ENCODE assay signal across 26 cellular contexts in the genomic region with DNA sequence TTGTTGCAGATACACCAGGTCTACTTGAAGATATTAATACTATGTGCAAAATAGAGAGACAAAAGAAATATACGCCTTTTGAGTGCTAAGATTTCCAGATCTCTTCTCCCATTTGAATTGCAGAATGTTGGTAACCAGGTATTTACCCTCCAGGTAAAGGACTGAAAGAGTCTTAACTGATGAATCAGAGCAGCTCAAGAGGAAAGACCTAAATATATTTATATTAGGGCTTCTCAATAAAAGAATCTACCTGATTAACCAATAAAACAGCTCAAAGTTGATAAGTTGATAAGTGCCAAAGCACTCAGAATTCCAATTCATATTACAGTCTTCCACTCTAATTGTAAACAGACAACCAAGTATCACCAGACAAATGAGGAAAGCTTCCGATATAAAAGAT.
"Had no signal": no experiment of that assay in that cellular context is flagged by ENCODE, and none has a peak within 500 bp of the region (broad histone marks: within the 10 kb centered on the region; RNA-seq: fewer than 3 reads in every experiment).

No MANE protein-coding gene starts in this region.

- H3K9me3 Mint-ChIP-seq: immature natural killer cell; natural killer cell treated with Interleukin-12 subunit alpha and Interleukin-12 subunit beta and Interleukin-15 and Interleukin-18, amount 100 ng/mL, for 72 hours; stimulated activated effector memory CD8-positive, alpha-beta T cell treated with anti-CD3 and anti-CD28 coated beads, Interleukin-12 subunit alpha, Interleukin-12 subunit beta, amount 100 ng/mL, for 72 hours; stimulated activated naive CD8-positive, alpha-beta T cell treated with anti-CD3 and anti-CD28 coated beads, Interleukin-15, Interleukin-2, amounts not matched to agents 100 ng/mL and 50 ng/mL, for 24 hours had no signal

- H3K9me3 ChIP-seq: left lung, lower lobe of right lung, mucosa of descending colon, ovary, prostate gland, spleen, suprapubic skin, thoracic aorta, tibial artery, upper lobe of right lung had no signal

- ATAC-seq: left colon; left lung; lower lobe of right lung; mucosa of descending colon; naive thymus-derived CD4-positive, alpha-beta T cell; natural killer cell treated with Interleukin-12 subunit alpha and Interleukin-12 subunit beta and Interleukin-15 and Interleukin-18, amount 100 ng/mL, for 72 hours; right cardiac atrium; sciatic nerve; stimulated activated effector memory CD8-positive, alpha-beta T cell treated with anti-CD3 and anti-CD28 coated beads, Interleukin-12 subunit alpha, Interleukin-12 subunit beta, amount 100 ng/mL, for 72 hours; upper lobe of right lung had no signal

- DNase-seq: hypothalamus; immature natural killer cell; kidney; left colon; left lung; lower lobe of right lung; midbrain; mucosa of descending colon; naive thymus-derived CD4-positive, alpha-beta T cell; ovary; posterior cingulate gyrus; retina; right cardiac atrium; spleen; stimulated activated CD4-positive, alpha-beta T cell treated with anti-CD3 and anti-CD28 coated beads, Interleukin-4, amount 100 ng/mL, for 24 hours; stimulated activated naive CD4-positive, alpha-beta T cell; tibial artery; upper lobe of right lung had no signal

- H3K4me1 ChIP-seq: lower lobe of right lung, prostate gland had no signal

- H3K36me3 Mint-ChIP-seq: immature natural killer cell; natural killer cell treated with Interleukin-12 subunit alpha and Interleukin-12 subunit beta and Interleukin-15 and Interleukin-18, amount 100 ng/mL, for 72 hours; stimulated activated effector memory CD8-positive, alpha-beta T cell treated with anti-CD3 and anti-CD28 coated beads, Interleukin-12 subunit alpha, Interleukin-12 subunit beta, amount 100 ng/mL, for 72 hours had no signal

- H3K27me3 ChIP-seq: ovary, tibial artery, upper lobe of right lung had no signal

- H3K36me3 ChIP-seq: left lung, lower lobe of right lung, ovary, prostate gland, spleen, suprapubic skin, thoracic aorta, tibial artery, upper lobe of right lung had no signal

- H3K27me3 Mint-ChIP-seq: stimulated activated naive CD8-positive, alpha-beta T cell treated with anti-CD3 and anti-CD28 coated beads, Interleukin-15, Interleukin-2, amounts not matched to agents 100 ng/mL and 50 ng/mL, for 24 hours had no signal

- H3K27ac Mint-ChIP-seq: immature natural killer cell; naive thymus-derived CD4-positive, alpha-beta T cell; natural killer cell treated with Interleukin-12 subunit alpha and Interleukin-12 subunit beta and Interleukin-15 and Interleukin-18, amount 100 ng/mL, for 72 hours; stimulated activated effector memory CD8-positive, alpha-beta T cell treated with anti-CD3 and anti-CD28 coated beads, Interleukin-12 subunit alpha, Interleukin-12 subunit beta, amount 100 ng/mL, for 72 hours; stimulated activated naive CD8-positive, alpha-beta T cell treated with anti-CD3 and anti-CD28 coated beads, Interleukin-15, Interleukin-2, amounts not matched to agents 100 ng/mL and 50 ng/mL, for 24 hours had no signal

- H3K27ac ChIP-seq: left lung, lower lobe of right lung, ovary, prostate gland, skin epidermis, spleen, suprapubic skin, thoracic aorta, tibial artery, upper lobe of right lung had no signal

- H3K4me3 ChIP-seq: left lung, lower lobe of right lung, mucosa of descending colon, ovary, prostate gland, skin epidermis, spleen, suprapubic skin, thoracic aorta, tibial artery, upper lobe of right lung had no signal

- H3K4me3 Mint-ChIP-seq: immature natural killer cell; naive thymus-derived CD4-positive, alpha-beta T cell; natural killer cell treated with Interleukin-12 subunit alpha and Interleukin-12 subunit beta and Interleukin-15 and Interleukin-18, amount 100 ng/mL, for 72 hours; stimulated activated effector memory CD8-positive, alpha-beta T cell treated with anti-CD3 and anti-CD28 coated beads, Interleukin-12 subunit alpha, Interleukin-12 subunit beta, amount 100 ng/mL, for 72 hours; stimulated activated naive CD8-positive, alpha-beta T cell treated with anti-CD3 and anti-CD28 coated beads, Interleukin-15, Interleukin-2, amounts not matched to agents 100 ng/mL and 50 ng/mL, for 24 hours had no signal
